1 cellular context compared by ENCODE assay signal in genomic region chr14:34629657-34630529, GRCh38.
A peak's percentile ranks its signal among the peaks of the same experiment; 100 is the strongest.
TF ChIP-seq lines count a peak whose summit lies in the region.

TSS of gene SNX6 (minus strand) at chr14:34630148. CDS start at chr14:34630116, 32 bp downstream.

TF ChIP-seq in K562, 482 proteins besides CTCF, POLR2A, EP300 and RAD21 (continued from another document and continues in another):
- TF ChIP-seq HOMEZ (CRISPR knock-in tag; IDR thresholded peaks at IDR 0.05) (no peak), CHD4 (IDR thresholded peaks at IDR 0.05; ENCODE audit: insufficient read depth, insufficient replicate concordance, low read depth, low read length, poor library complexity, severe bottlenecking) (no peak), XRCC3 (IDR thresholded peaks at IDR 0.05) (no peak), SOX6 (IDR thresholded peaks at IDR 0.05) (no peak), ARNT (IDR thresholded peaks at IDR 0.05) (no peak), KLF6 (CRISPR knock-in tag; IDR thresholded peaks at IDR 0.05; ENCODE audit: borderline replicate concordance) (no peak), ATF1 (CRISPR knock-in tag; IDR thresholded peaks at IDR 0.05) (no peak), ATF1 (tag; IDR thresholded peaks at IDR 0.05) (no peak), KDM2B (CRISPR knock-in tag; IDR thresholded peaks at IDR 0.05) (no peak), POLR3G (IDR thresholded peaks at IDR 0.05; ENCODE audit: extremely low read depth, insufficient read length, insufficient replicate concordance) (no peak), MYC (IDR thresholded peaks at IDR 0.05; ENCODE audit: low read depth, low read length) (peak; percentile 13; the same call in 1 of the 2 replicates), MYC (CRISPR knock-in tag; IDR thresholded peaks at IDR 0.05; ENCODE audit: borderline replicate concordance, low read depth) (no peak), UBTF (IDR thresholded peaks at IDR 0.05; ENCODE audit: borderline replicate concordance in 1 of 2, low read depth in 2 of 2, low read length in 2 of 2) (peak in 1 of 2 experiments; percentile 33; a peak in 1 of 4 replicates), ZNF165 (CRISPR knock-in tag; IDR thresholded peaks at IDR 0.05; ENCODE audit: borderline replicate concordance) (no peak), MEF2A (IDR thresholded peaks at IDR 0.05; ENCODE audit: control insufficient read depth, low read depth, low read length) (no peak), TSHZ1 (CRISPR knock-in tag; IDR thresholded peaks at IDR 0.05) (no peak), NRF1 (conservative IDR thresholded peaks at IDR 0.05 in 1 of 2, IDR thresholded peaks at IDR 0.05 in 1 of 2) (peak; percentile 87 to 88), ZNF280B (CRISPR knock-in tag; IDR thresholded peaks at IDR 0.05) (no peak), PRDM10 (IDR thresholded peaks at IDR 0.05; ENCODE audit: partially characterized antibody) (no peak), ZHX1 (conservative IDR thresholded peaks at IDR 0.05; ENCODE audit: low read length) (no peak), AFF1 (IDR thresholded peaks at IDR 0.05; ENCODE audit: low read depth in 1 of 2, partially characterized antibody in 2 of 2) (no peak), POU5F1 (IDR thresholded peaks at IDR 0.05; ENCODE audit: borderline replicate concordance, low read depth, low read length, partially characterized antibody) (no peak), ZNF589 (CRISPR knock-in tag; IDR thresholded peaks at IDR 0.05; ENCODE audit: low read depth) (no peak), ZNF717 (CRISPR knock-in tag; IDR thresholded peaks at IDR 0.05) (no peak), USF1 (CRISPR knock-in tag; IDR thresholded peaks at IDR 0.05) (no peak), YY1 (IDR thresholded peaks at IDR 0.05; ENCODE audit: borderline replicate concordance in 1 of 3, control insufficient read depth in 1 of 3, extremely low read depth in 1 of 3, insufficient read depth in 3 of 3, insufficient read length in 1 of 3, insufficient replicate concordance in 2 of 3, low read depth in 1 of 3, low read length in 2 of 3) (peak; percentile 31 to 87 (median 86)), ZNF431 (CRISPR knock-in tag; IDR thresholded peaks at IDR 0.05) (no peak), ZFP1 (CRISPR knock-in tag; IDR thresholded peaks at IDR 0.05) (no peak)
